In the genomic region with DNA sequence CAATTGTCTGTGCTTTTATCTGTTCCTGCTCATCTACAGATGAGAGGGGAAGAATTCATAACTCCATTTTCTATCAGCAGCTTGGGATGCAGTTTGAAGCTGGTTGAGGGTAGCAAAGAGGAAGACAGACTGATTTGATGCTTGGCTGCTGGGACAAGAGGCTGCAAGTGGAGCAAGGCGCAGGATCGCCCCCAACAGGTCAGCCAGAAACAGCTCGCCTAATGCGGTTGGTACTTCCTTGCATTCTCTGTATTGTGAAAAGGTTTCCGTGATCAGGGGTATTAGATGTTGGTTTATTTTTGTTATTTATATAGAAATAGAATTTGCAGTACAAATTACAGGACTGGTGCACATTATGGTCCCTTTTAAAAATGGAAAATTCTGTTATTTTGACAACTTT, we compare ENCODE assay signal across 9 cellular contexts. TPM values are rescaled to one million over a fixed set of nuclear protein-coding genes. Genes with fewer than 3 reads are reported as not detected.
DNase-seq lines count a peak whose midpoint lies in the region; ATAC-seq, FAIRE-seq and TF ChIP-seq lines count a peak whose summit lies in the region.
"Had no signal": no experiment of that assay in that cellular context is flagged by ENCODE, and none has a peak within 500 bp of the region (broad histone marks: within the 10 kb centered on the region; RNA-seq: fewer than 3 reads in every experiment).

No MANE protein-coding gene starts in this region.

- H3K27ac ChIP-seq in HepG2 (ENCODE audit: extremely low read length, insufficient read depth, low read length) (no peak overlapping the region), right lobe of liver (no peak overlapping the region)

- TF ChIP-seq RAD21 in HepG2 (CRISPR knock-in tag; IDR thresholded peaks at IDR 0.05): no peak

- TF ChIP-seq CTCF in HepG2 (CRISPR knock-in tag; IDR thresholded peaks at IDR 0.05): peak; percentile 59
- no peak for TF ChIP-seq CTCF in right lobe of liver (IDR thresholded peaks at IDR 0.05)

- H3K27me3 ChIP-seq in HepG2 (ENCODE audit: control insufficient read depth in 1 of 2, insufficient read depth in 2 of 2, low read length in 2 of 2): no peaks in the 10 kb centered on the region; a peak in 1 of 5 replicates
- H3K27me3 ChIP-seq in right lobe of liver: no peaks in the 10 kb centered on the region

- H3K9ac ChIP-seq in HepG2 (ENCODE audit: insufficient read depth, low read depth, low read length): no peak overlapping the region

- TF ChIP-seq EP300 in HepG2 (IDR thresholded peaks at IDR 0.05; ENCODE audit: low read depth in 2 of 2, low read length in 2 of 2) (no peak), HepG2 (CRISPR knock-in tag; IDR thresholded peaks at IDR 0.05; ENCODE audit: borderline replicate concordance) (no peak)

- H3K4me1 ChIP-seq in HepG2 (ENCODE audit: insufficient read depth, low read length) (no peaks in the 10 kb centered on the region), right lobe of liver (no peaks in the 10 kb centered on the region)

- CTCF ChIA-PET in HepG2 (lab: Yijun Ruan, JAX; ENCODE audit: low intra/inter-chr PET ratio, low total read pairs): interaction anchor here (2.1 kb wide), 1 partner anchor 46 kb away, joined by 6 read pairs; no protein-coding TSS in a partner anchor

- DNase-seq in HepG2 (ENCODE audit: low spot score) (peak; percentile 5), right lobe of liver (no peak), NCI-H1092 (lab: John Stamatoyannopoulos, UW) (peak; percentile 3), dermis blood vessel endothelial cell (peak; percentile 37), urothelium cell line (ENCODE audit: low spot score) (peak; percentile 6), LoVo (ENCODE audit: low spot score) (no peak)
- DNase-seq: activated CD8-positive, alpha-beta memory T cell treated with anti-CD3 and anti-CD28 coated beads for 24 hours had no signal

- POLR2A ChIA-PET in HepG2 (lab: Yijun Ruan, JAX): no interaction called here

- peaks cover 2% of the 10 kb centered on the region; the same call in 1 of the 2 replicates for H3K9me3 ChIP-seq in HepG2 (ENCODE audit: low read length)
- no peaks in the 10 kb centered on the region for H3K9me3 ChIP-seq in right lobe of liver

- TF ChIP-seq POLR2A in HepG2 (IDR thresholded peaks at IDR 0.05; ENCODE audit: insufficient read depth in 1 of 2, low read depth in 2 of 2, low read length in 2 of 2) (no peak), right lobe of liver (IDR thresholded peaks at IDR 0.05) (no peak)

- no peak overlapping the region for H3K4me2 ChIP-seq in HepG2 (ENCODE audit: low read depth, low read length)

- H3K79me2 ChIP-seq in HepG2 (ENCODE audit: insufficient read depth, low read length): no peaks in the 10 kb centered on the region

- in situ Hi-C loops in HepG2 (cut with HindIII; ENCODE audit: extremely low pct_ligation_motif_present, low pct_unique_long_range_greater_than_20kb): no loop called here

- BruUV-seq in HepG2 (replicated peaks; lab: Mats Ljungman, UMichigan): no TSS peak

- intact Hi-C loops in HepG2 (cut with micrococcal nuclease; ENCODE audit: unreplicated experiment) (no loop called here), right lobe of liver (cut with DNase I) (no loop called here)

- ATAC-seq in HepG2 (peak; percentile 54), right lobe of liver (no peak), GM19324 (IDR thresholded peaks at IDR 0.05; ENCODE audit: low FRiP score, unreplicated experiment) (no peak), HG02623 (IDR thresholded peaks at IDR 0.05; ENCODE audit: unreplicated experiment) (no peak)

- no peak overlapping the region for H3K4me3 ChIP-seq in HepG2 (replicated peaks in 1 of 3; ENCODE audit: insufficient read depth in 1 of 3, low read depth in 2 of 3, low read length in 3 of 3)
- H3K4me3 ChIP-seq in right lobe of liver: no peak overlapping the region

- FAIRE-seq in HepG2 (lab: Jason Lieb, UNC): no peak
- no peak for FAIRE-seq in urothelium cell line (lab: Jason Lieb, UNC)

- H2AFZ ChIP-seq in HepG2 (ENCODE audit: low read length): no peak overlapping the region

- H4K20me1 ChIP-seq in HepG2 (ENCODE audit: insufficient read depth, low read length): no peaks in the 10 kb centered on the region

- 0% methylated on average over 1 of the region's 5 CpGs for WGBS in HepG2 (ENCODE audit: low lambda C conversion rate)
- 11% methylated on average over 5 of the region's 5 CpGs for WGBS in right lobe of liver (ENCODE audit: insufficient coverage, low coverage, low lambda C conversion rate, missing lambda C conversion rate)

- H3K36me3 ChIP-seq in HepG2 (replicated peaks in 1 of 2; ENCODE audit: control insufficient read depth in 1 of 2, insufficient read depth in 2 of 2, low read length in 2 of 2): no peaks in the 10 kb centered on the region
- no peaks in the 10 kb centered on the region for H3K36me3 ChIP-seq in right lobe of liver

TF ChIP-seq in HepG2, 621 proteins besides CTCF, POLR2A, EP300 and RAD21:
- TF ChIP-seq REL (CRISPR knock-in tag; conservative IDR thresholded peaks at IDR 0.05) (no peak), ZNF629 (CRISPR knock-in tag; conservative IDR thresholded peaks at IDR 0.05) (no peak), ZNF333 (CRISPR knock-in tag; IDR thresholded peaks at IDR 0.05; ENCODE audit: borderline replicate concordance) (no peak), ZNF367 (CRISPR knock-in tag; IDR thresholded peaks at IDR 0.05; ENCODE audit: borderline replicate concordance) (no peak), ZC3H13 (CRISPR knock-in tag; IDR thresholded peaks at IDR 0.05) (no peak), STAG1 (CRISPR knock-in tag; IDR thresholded peaks at IDR 0.05) (peak; percentile 35)

RNA-seq across cellular contexts. Expression of a gene that starts 40.6 kb away (rescaled TPM):
- 10.0 and 14.2 TPM in 2 replicates for total RNA-seq in HepG2 (2016; rRNA removed; fragmentation: Illumina TruSeq; extraction: Trizol)
- 2.8 and 3.9 TPM in 2 replicates for total RNA-seq in HepG2 (2016; cell fraction: cytosol; rRNA removed; fragmentation: Illumina TruSeq; extraction: Trizol; ENCODE audit: low read depth)
- 9.1 and 14.2 TPM in 2 replicates for total RNA-seq in HepG2 (2016; cell fraction: insoluble cytoplasmic fraction; rRNA removed; fragmentation: Illumina TruSeq; extraction: Trizol)
- total RNA-seq in HepG2 (2016; cell fraction: membrane; rRNA removed; fragmentation: Illumina TruSeq; extraction: Trizol): 10.5 and 13.5 TPM in 2 replicates
- 6.5 and 8.0 TPM in 2 replicates for total RNA-seq in HepG2 (2016; cell fraction: nucleus; rRNA removed; fragmentation: Illumina TruSeq; extraction: Trizol)
- 4.3 and 5.3 TPM in 2 replicates for polyA plus RNA-seq in HepG2 (2011; rRNA removed)
- polyA plus RNA-seq in HepG2 (2011; cell fraction: cytosol; rRNA removed): 4.0 and 5.3 TPM in 2 replicates
- polyA plus RNA-seq in HepG2 (2011; cell fraction: nucleus; rRNA removed): 2.8 and 4.0 TPM in 2 replicates
- polyA plus RNA-seq in HepG2 (2012): 7.2 and 8.1 TPM in 2 replicates
- polyA plus RNA-seq in HepG2 (2016; cell fraction: cytosol; fragmentation: Illumina TruSeq; extraction: Trizol; ENCODE audit: low read depth): 4.2 and 4.3 TPM in 2 replicates
- polyA plus RNA-seq in HepG2 (2016; cell fraction: insoluble cytoplasmic fraction; fragmentation: Illumina TruSeq; extraction: Trizol; ENCODE audit: low read depth): 13.4 and 13.7 TPM in 2 replicates
- polyA plus RNA-seq in HepG2 (2016; cell fraction: membrane; fragmentation: Illumina TruSeq; extraction: Trizol; ENCODE audit: low read depth): 9.5 and 11.5 TPM in 2 replicates
- polyA plus RNA-seq in HepG2 (2016; cell fraction: nucleus; fragmentation: Illumina TruSeq; extraction: Trizol; ENCODE audit: insufficient read depth, low read depth): 7.0 and 7.6 TPM in 2 replicates
- polyA minus RNA-seq in HepG2 (2011; rRNA and poly(A)+ RNA removed; ENCODE audit: low replicate concordance): 2.2 and 7.6 TPM in 2 replicates
- 5.5 and 6.9 TPM in 2 replicates for polyA minus RNA-seq in HepG2 (2011; cell fraction: cytosol; rRNA and poly(A)+ RNA removed)
- 13.8 and 20.8 TPM in 2 replicates for polyA minus RNA-seq in HepG2 (2011; cell fraction: nucleus; rRNA and poly(A)+ RNA removed)
- total RNA-seq in right lobe of liver: under 1 TPM in 1 of 6 experiments, not detected in 5; 0.15 TPM
- total RNA-seq in dermis blood vessel endothelial cell: 0.60 and 0.68 TPM in 2 replicates

Comparison
In these comparisons a context has a peak if more than half of its experiments do, and no peak if none do; other contexts are left out.
1. DNase-seq: peak in HepG2 (single experiment), NCI-H1092 (single experiment), dermis blood vessel endothelial cell (single experiment) and urothelium cell line (single experiment); none in right lobe of liver (0 of 3) and LoVo (single experiment).